In the genomic region with DNA sequence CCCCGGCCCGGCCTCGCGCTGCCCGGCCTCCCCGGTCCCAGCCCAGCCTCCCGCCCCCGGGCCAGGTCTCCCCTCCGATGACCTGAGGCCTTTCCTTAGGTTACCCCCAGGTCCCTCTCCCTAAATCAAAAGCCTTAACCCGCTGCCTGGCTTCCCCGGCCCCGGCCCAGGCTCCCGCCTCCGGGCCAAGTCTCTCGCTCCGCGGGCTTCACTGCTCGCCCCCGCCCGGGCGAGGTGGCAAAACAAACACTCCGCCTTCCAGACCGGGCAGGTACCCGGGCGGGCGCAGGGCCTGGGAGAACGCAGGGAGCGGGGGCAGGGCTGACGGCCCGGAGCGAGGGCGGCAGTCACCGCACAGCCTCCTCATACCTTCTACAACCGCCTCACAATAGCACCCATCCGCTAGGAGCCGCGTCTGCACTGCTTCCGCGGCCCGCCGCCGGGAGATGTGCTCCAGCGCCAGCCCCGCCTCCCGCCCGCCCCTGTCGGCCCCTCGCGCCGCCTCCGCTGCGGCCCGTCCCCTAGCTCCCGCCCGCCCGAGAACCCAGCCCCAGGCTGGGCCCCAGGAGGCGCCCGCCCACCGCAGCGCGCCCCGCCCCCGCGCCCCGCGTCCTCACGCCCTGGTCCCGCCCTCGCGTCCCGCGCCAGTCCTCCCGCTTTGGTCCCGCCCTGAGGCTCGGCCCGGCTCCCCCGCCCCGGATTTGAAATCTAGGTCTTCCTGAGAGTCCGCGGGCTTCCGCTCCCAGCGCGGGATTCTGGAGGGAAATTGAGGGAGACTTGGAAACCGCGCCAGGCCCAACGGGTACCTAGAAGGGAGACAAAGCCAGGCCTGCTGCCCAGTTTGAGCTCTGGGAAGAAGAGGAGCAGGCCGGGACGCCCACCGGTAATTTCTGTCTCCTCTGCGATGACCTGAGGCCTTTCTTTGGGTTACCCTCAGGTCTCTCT, we compare ENCODE assay signal across 1 cellular context.
TF ChIP-seq lines count a peak whose summit lies in the region.

A gene (minus strand): TSS at position 422 of the 945 bp plus-strand sequence. CDS start 10,994 bp downstream, outside the sequence.
A gene with protein sequence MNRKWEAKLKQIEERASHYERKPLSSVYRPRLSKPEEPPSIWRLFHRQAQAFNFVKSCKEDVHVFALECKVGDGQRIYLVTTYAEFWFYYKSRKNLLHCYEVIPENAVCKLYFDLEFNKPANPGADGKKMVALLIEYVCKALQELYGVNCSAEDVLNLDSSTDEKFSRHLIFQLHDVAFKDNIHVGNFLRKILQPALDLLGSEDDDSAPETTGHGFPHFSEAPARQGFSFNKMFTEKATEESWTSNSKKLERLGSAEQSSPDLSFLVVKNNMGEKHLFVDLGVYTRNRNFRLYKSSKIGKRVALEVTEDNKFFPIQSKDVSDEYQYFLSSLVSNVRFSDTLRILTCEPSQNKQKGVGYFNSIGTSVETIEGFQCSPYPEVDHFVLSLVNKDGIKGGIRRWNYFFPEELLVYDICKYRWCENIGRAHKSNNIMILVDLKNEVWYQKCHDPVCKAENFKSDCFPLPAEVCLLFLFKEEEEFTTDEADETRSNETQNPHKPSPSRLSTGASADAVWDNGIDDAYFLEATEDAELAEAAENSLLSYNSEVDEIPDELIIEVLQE (plus strand): TSS at position 713 of the 945 bp plus-strand sequence. CDS start 7,403 bp downstream, outside the sequence.

TF ChIP-seq in endothelial cell of umbilical vein, 7 proteins besides CTCF, POLR2A, EP300 and RAD21 (continued from another document):
- TF ChIP-seq, protein P1, sequence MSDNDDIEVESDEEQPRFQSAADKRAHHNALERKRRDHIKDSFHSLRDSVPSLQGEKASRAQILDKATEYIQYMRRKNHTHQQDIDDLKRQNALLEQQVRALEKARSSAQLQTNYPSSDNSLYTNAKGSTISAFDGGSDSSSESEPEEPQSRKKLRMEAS (IDR thresholded peaks at IDR 0.05; ENCODE audit: insufficient read depth, insufficient read length) = no peak
